8 cellular contexts compared by ENCODE assay signal in the genomic region with DNA sequence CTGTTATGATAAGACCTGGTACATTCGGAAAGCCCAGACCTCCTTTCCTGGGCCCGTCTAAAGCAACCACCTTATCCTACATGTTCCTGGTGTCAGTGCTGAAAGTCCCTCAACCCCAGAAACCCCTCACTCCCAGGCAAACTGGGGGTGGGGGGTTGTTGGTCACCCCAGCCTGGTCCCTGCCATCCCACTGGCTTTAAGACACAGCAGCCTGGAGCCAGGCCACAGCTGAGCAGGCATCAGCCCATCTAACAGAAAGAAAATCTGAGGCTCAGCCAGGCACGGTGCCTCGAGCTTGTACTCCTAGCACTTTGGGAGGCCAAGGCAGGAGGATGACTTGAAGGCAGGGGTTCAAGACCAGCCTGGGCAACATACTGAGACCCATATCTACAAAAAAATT. TPM values are rescaled to one million over a fixed set of nuclear protein-coding genes. Genes with fewer than 3 reads are reported as not detected.
DNase-seq lines count a peak whose midpoint lies in the region; ATAC-seq and TF ChIP-seq lines count a peak whose summit lies in the region.

No MANE protein-coding gene starts in this region.

- H3K4me3 ChIP-seq in GM06990 (replicated peaks; ENCODE audit: low read depth, low read length) (peak overlapping the region; percentile 44), skeletal muscle satellite cell (ENCODE audit: low read length) (no peak overlapping the region), WERI-Rb-1 (ENCODE audit: low read depth, low read length) (no peak overlapping the region)

- H3K9ac ChIP-seq in skeletal muscle satellite cell (ENCODE audit: low read depth, low read length): no peak overlapping the region

- peak overlapping the region; percentile 64 for H3K4me2 ChIP-seq in skeletal muscle satellite cell (ENCODE audit: low read length)

- no peak for TF ChIP-seq CTCF in GM06990 (IDR thresholded peaks at IDR 0.05; ENCODE audit: insufficient read depth, low read length, poor library complexity, severe bottlenecking)
- TF ChIP-seq CTCF in RWPE1 (conservative IDR thresholded peaks at IDR 0.05; ENCODE audit: low read depth): no peak
- no peak for TF ChIP-seq CTCF in WERI-Rb-1 (IDR thresholded peaks at IDR 0.05; ENCODE audit: low read depth, low read length)

- H3K27me3 ChIP-seq in GM06990 (replicated peaks; ENCODE audit: control insufficient read depth, insufficient read depth, low read length): no peaks in the 10 kb centered on the region
- no peaks in the 10 kb centered on the region for H3K27me3 ChIP-seq in skeletal muscle satellite cell (ENCODE audit: control insufficient read depth, insufficient read depth, low read length)
- no peaks in the 10 kb centered on the region for H3K27me3 ChIP-seq in WERI-Rb-1 (ENCODE audit: insufficient read depth, low read depth, severe bottlenecking)

- peaks cover 45% of the 10 kb centered on the region for H3K4me1 ChIP-seq in skeletal muscle satellite cell (ENCODE audit: control insufficient read depth, insufficient read depth, low read length)

- ATAC-seq in GM21528 (IDR thresholded peaks at IDR 0.05; ENCODE audit: low FRiP score, unreplicated experiment): no peak

- H3K9me3 ChIP-seq in skeletal muscle satellite cell (replicated peaks; ENCODE audit: low read length) (no peaks in the 10 kb centered on the region), WERI-Rb-1 (ENCODE audit: severe bottlenecking) (no peaks in the 10 kb centered on the region)

- POLR2A ChIA-PET in RWPE1 (lab: Yijun Ruan, JAX; ENCODE audit: low non-redundant PET): no interaction called here

- DNase-seq in GM06990 (ENCODE audit: extremely low read depth, insufficient read length) (no peak), RWPE1 (ENCODE audit: low spot score) (no peak), erythroblast (lab: John Stamatoyannopoulos, UW) (peak; percentile 70 to 80), WERI-Rb-1 (no peak), mesenteric fat pad (ENCODE audit: low spot score) (no peak), NCI-H2029 treated with DMSO at 0.1 percent for 48 hours (lab: John Stamatoyannopoulos, UW) (no peak)

- CTCF ChIA-PET in RWPE1 (lab: Yijun Ruan, JAX): interaction anchor here (0.6 to 2.0 kb wide), 2 partner anchors 11 to 36 kb away, joined by 3 to 6 read pairs; no protein-coding TSS in a partner anchor

- H3K27ac ChIP-seq in RWPE1: peak overlapping the region; percentile 88
- H3K27ac ChIP-seq in WERI-Rb-1: no peak overlapping the region

- no peak for TF ChIP-seq POLR2A in erythroblast (IDR thresholded peaks at IDR 0.05; ENCODE audit: low read length)

- H3K36me3 ChIP-seq in GM06990 (ENCODE audit: control insufficient read depth, insufficient read depth, low read length) (peaks cover 2% of the 10 kb centered on the region), skeletal muscle satellite cell (ENCODE audit: insufficient read depth, low read length) (no peaks in the 10 kb centered on the region), WERI-Rb-1 (no peaks in the 10 kb centered on the region)

RNA-seq across cellular contexts. Expression of gene SELPLG, which starts 4.5 kb away (rescaled TPM):
- 0.76 and 0.87 TPM in 2 replicates for total RNA-seq in skeletal muscle satellite cell (2012; rRNA removed)
- 15.4 TPM for total RNA-seq in mesenteric fat pad

RNA-seq across cellular contexts. Expression of gene TMEM119, which starts 31.3 kb away (rescaled TPM):
- 37.0 and 48.7 TPM in 2 replicates for total RNA-seq in skeletal muscle satellite cell (2012; rRNA removed)
- 13.0 TPM for total RNA-seq in mesenteric fat pad

Comparison
In these comparisons a context has a peak if more than half of its experiments do, and no peak if none do; other contexts are left out.
1. DNase-seq: peak in erythroblast (2 of 2); none in GM06990 (single experiment), RWPE1 (single experiment), WERI-Rb-1 (single experiment), mesenteric fat pad (single experiment) and NCI-H2029 treated with DMSO at 0.1 percent for 48 hours (single experiment).